ENCODE assay signal across 8 cellular contexts in the genomic region with DNA sequence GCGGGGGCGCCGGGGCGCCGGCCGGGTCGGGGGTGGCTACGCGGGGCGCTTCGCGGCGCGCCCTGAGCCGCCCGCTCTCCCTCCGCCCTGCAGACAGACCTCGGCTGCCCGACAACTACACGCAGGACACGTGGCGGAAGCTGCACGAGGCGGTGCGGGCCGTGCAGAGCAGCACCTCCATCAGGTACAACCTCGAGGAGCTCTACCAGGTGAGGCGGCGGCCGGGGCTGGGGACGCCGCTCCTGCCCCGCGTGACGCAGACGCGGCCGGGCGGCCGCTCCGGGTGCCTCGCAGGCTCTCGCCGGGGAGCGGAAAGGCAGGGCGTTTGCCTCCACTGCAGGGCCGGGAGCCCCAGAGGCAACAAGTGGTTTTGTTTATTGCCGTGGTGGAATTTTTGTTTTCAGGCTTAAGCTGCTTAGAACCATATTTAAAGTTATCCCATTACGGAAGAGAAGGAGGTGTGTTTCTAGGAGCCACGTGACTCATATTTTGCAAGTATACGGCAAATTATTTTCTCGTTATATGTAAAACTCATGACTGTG. TPM values are rescaled to one million over a fixed set of nuclear protein-coding genes. Genes with fewer than 3 reads are reported as not detected.
DNase-seq lines count a peak whose midpoint lies in the region; ATAC-seq and TF ChIP-seq lines count a peak whose summit lies in the region.

No MANE protein-coding gene starts in this region.

- peak; percentile 68 to 69 for ATAC-seq in CD4-positive, CD25-positive, alpha-beta regulatory T cell (ENCODE audit: low read depth in 2 of 2)
- ATAC-seq in GM19372 (IDR thresholded peaks at IDR 0.05; ENCODE audit: low read depth, unreplicated experiment), result peak; percentile 40
- ATAC-seq in HG03469 (IDR thresholded peaks at IDR 0.05; ENCODE audit: unreplicated experiment), result peak; percentile 28
- peak; percentile 78 for ATAC-seq in foreskin keratinocyte

- H3K36me3 Mint-ChIP-seq in CD4-positive, CD25-positive, alpha-beta regulatory T cell, result peaks cover 21% of the 10 kb centered on the region
- peaks cover 55% of the 10 kb centered on the region for H3K36me3 Mint-ChIP-seq in activated T-helper 2 cell treated with anti-CD3 and anti-CD28 coated beads, Interferon-gamma antibody, Interleukin-2, Interleukin-4, amounts not matched to agents 10 μg/mL and 5 μg/mL and 100 μg/mL, durations not matched to agents 14 hours and 24 hours and 36 hours (ENCODE audit: low read depth)

- peak overlapping the region; percentile 96 for H3K27ac ChIP-seq in CD4-positive, CD25-positive, alpha-beta regulatory T cell (ENCODE audit: insufficient read depth, low read length, poor library complexity, severe bottlenecking)
- H3K27ac ChIP-seq in foreskin keratinocyte, result peak overlapping the region; percentile 64
- H3K27ac ChIP-seq in thyroid gland, result peak overlapping the region in 2 of 3 donors; percentile 57 to 99

- peaks cover 73% of the 10 kb centered on the region for H3K4me1 ChIP-seq in CD4-positive, CD25-positive, alpha-beta regulatory T cell (ENCODE audit: control insufficient read depth, insufficient read depth, low read length, poor library complexity, severe bottlenecking)
- H3K4me1 ChIP-seq in foreskin keratinocyte (peaks cover 17% of the 10 kb centered on the region), thyroid gland (peaks cover 24 to 40% of the 10 kb centered on the region in 2 donors)

- peaks cover 6% of the 10 kb centered on the region for H3K36me3 ChIP-seq in CD4-positive, CD25-positive, alpha-beta regulatory T cell (ENCODE audit: control insufficient read depth, insufficient read depth, low read length)
- no peaks in the 10 kb centered on the region for H3K36me3 ChIP-seq in thyroid gland

- intact Hi-C loops in activated T-helper 2 cell treated with anti-CD3 and anti-CD28 coated beads, Interferon-gamma antibody, Interleukin-2, Interleukin-4, amounts not matched to agents 10 μg/mL and 5 μg/mL and 100 μg/mL, durations not matched to agents 14 hours and 24 hours and 36 hours (cut with micrococcal nuclease), result loop anchor here (2.0 to 5.0 kb wide), 3 partner anchors 55 to 922 kb away; a partner anchor contains a TSS
- intact Hi-C loops in thyroid gland (cut with DNase I), result loop anchor here (5.0 to 10.0 kb wide), 2 partner anchors 53 to 95 kb away; a partner anchor contains a TSS

- H3K27me3 Mint-ChIP-seq in CD4-positive, CD25-positive, alpha-beta regulatory T cell, result no peaks in the 10 kb centered on the region
- no peaks in the 10 kb centered on the region for H3K27me3 Mint-ChIP-seq in activated T-helper 2 cell treated with anti-CD3 and anti-CD28 coated beads, Interferon-gamma antibody, Interleukin-2, Interleukin-4, amounts not matched to agents 10 μg/mL and 5 μg/mL and 100 μg/mL, durations not matched to agents 14 hours and 24 hours and 36 hours (ENCODE audit: low read depth)

- 2 to 5% methylated on average over 5 to 11 of the region's 52 CpGs for WGBS in thyroid gland, 2 donors

- H3K9me3 ChIP-seq in CD4-positive, CD25-positive, alpha-beta regulatory T cell (ENCODE audit: control insufficient read depth in 2 of 2, low read length in 2 of 2), result no peaks in the 10 kb centered on the region
- H3K9me3 ChIP-seq in thyroid gland, result no peaks in the 10 kb centered on the region

- no peaks in the 10 kb centered on the region for H3K27me3 ChIP-seq in CD4-positive, CD25-positive, alpha-beta regulatory T cell (ENCODE audit: control insufficient read depth, insufficient read depth, low read length)
- H3K27me3 ChIP-seq in foreskin keratinocyte (no peaks in the 10 kb centered on the region), thyroid gland (no peaks in the 10 kb centered on the region)

- H3K4me1 Mint-ChIP-seq in CD4-positive, CD25-positive, alpha-beta regulatory T cell, result peaks cover 43 to 61% (median 51%) of the 10 kb centered on the region in 4 donors
- peaks cover 49% of the 10 kb centered on the region for H3K4me1 Mint-ChIP-seq in activated T-helper 2 cell treated with anti-CD3 and anti-CD28 coated beads, Interferon-gamma antibody, Interleukin-2, Interleukin-4, amounts not matched to agents 10 μg/mL and 5 μg/mL and 100 μg/mL, durations not matched to agents 14 hours and 24 hours and 36 hours (ENCODE audit: low read depth)

- peak overlapping the region; percentile 95 for H3K4me3 ChIP-seq in CD4-positive, CD25-positive, alpha-beta regulatory T cell (ENCODE audit: low read depth, low read length)
- H3K4me3 ChIP-seq in thyroid gland (replicated peaks in 1 of 3), result peak overlapping the region in 2 of 3 donors; percentile 47 to 97

- peak overlapping the region; percentile 84 to 93 (median 91) for H3K4me3 Mint-ChIP-seq in CD4-positive, CD25-positive, alpha-beta regulatory T cell
- peak overlapping the region; percentile 84 for H3K4me3 Mint-ChIP-seq in activated T-helper 2 cell treated with anti-CD3 and anti-CD28 coated beads, Interferon-gamma antibody, Interleukin-2, Interleukin-4, amounts not matched to agents 10 μg/mL and 5 μg/mL and 100 μg/mL, durations not matched to agents 14 hours and 24 hours and 36 hours (ENCODE audit: low read depth)

- H3K9me3 Mint-ChIP-seq in CD4-positive, CD25-positive, alpha-beta regulatory T cell, result no peaks in the 10 kb centered on the region
- H3K9me3 Mint-ChIP-seq in activated T-helper 2 cell treated with anti-CD3 and anti-CD28 coated beads, Interferon-gamma antibody, Interleukin-2, Interleukin-4, amounts not matched to agents 10 μg/mL and 5 μg/mL and 100 μg/mL, durations not matched to agents 14 hours and 24 hours and 36 hours, result no peaks in the 10 kb centered on the region

- peak overlapping the region; percentile 47 to 88 (median 82) for H3K27ac Mint-ChIP-seq in CD4-positive, CD25-positive, alpha-beta regulatory T cell
- peak overlapping the region; percentile 79 for H3K27ac Mint-ChIP-seq in activated T-helper 2 cell treated with anti-CD3 and anti-CD28 coated beads, Interferon-gamma antibody, Interleukin-2, Interleukin-4, amounts not matched to agents 10 μg/mL and 5 μg/mL and 100 μg/mL, durations not matched to agents 14 hours and 24 hours and 36 hours

- TF ChIP-seq CTCF in foreskin keratinocyte (conservative IDR thresholded peaks at IDR 0.05), result peak; percentile 23
- no peak for TF ChIP-seq CTCF in thyroid gland (IDR thresholded peaks at IDR 0.05)

- DNase-seq in CD4-positive, CD25-positive, alpha-beta regulatory T cell, result peak; percentile 70 to 85 (median 81)
- peak; percentile 79 for DNase-seq in RKO (ENCODE audit: low spot score)
- DNase-seq in activated T-helper 2 cell treated with anti-CD3 and anti-CD28 coated beads, Interferon-gamma antibody, Interleukin-2, Interleukin-4, amounts not matched to agents 10 μg/mL and 5 μg/mL and 100 μg/mL, durations not matched to agents 14 hours and 24 hours and 36 hours (ENCODE audit: low spot score), result peak; percentile 74
- DNase-seq in foreskin keratinocyte, result peak; percentile 50 to 70
- peak in 33 of 56 donors; percentile 2 to 57 (median 30) for DNase-seq in nucleus accumbens (lab: John Stamatoyannopoulos, UW)
- peak; percentile 69 for DNase-seq in thyroid gland

- no peak for TF ChIP-seq POLR2A in thyroid gland (IDR thresholded peaks at IDR 0.05)

RNA-seq across cellular contexts. Expression of a gene that starts 0.5 kb away (rescaled TPM):
- 76.4 TPM for total RNA-seq in CD4-positive, CD25-positive, alpha-beta regulatory T cell
- 10 to 100 TPM; 46.5 to 54.7 (median 52.9) TPM for polyA plus RNA-seq in CD4-positive, CD25-positive, alpha-beta regulatory T cell
- total RNA-seq in activated T-helper 2 cell treated with anti-CD3 and anti-CD28 coated beads, Interferon-gamma antibody, Interleukin-2, Interleukin-4, amounts not matched to agents 10 μg/mL and 5 μg/mL and 100 μg/mL, durations not matched to agents 14 hours and 24 hours and 36 hours, result 83.3 and 83.8 TPM in 2 replicates
- 65.1 and 66.5 TPM in 2 replicates for total RNA-seq in foreskin keratinocyte
- 27.3 and 31.9 TPM in 2 replicates for polyA plus RNA-seq in foreskin keratinocyte
- 100 to 1,000 TPM in 3 of 4 donors, 10 to 100 TPM in 1; 78.9 to 131 (median 122) TPM for total RNA-seq in thyroid gland

RNA-seq across cellular contexts. Expression of a gene that starts 1.5 kb away (rescaled TPM):
- 46.8 TPM for total RNA-seq in CD4-positive, CD25-positive, alpha-beta regulatory T cell
- 10 to 100 TPM; 68.5 to 95.4 (median 83.9) TPM for polyA plus RNA-seq in CD4-positive, CD25-positive, alpha-beta regulatory T cell
- total RNA-seq in activated T-helper 2 cell treated with anti-CD3 and anti-CD28 coated beads, Interferon-gamma antibody, Interleukin-2, Interleukin-4, amounts not matched to agents 10 μg/mL and 5 μg/mL and 100 μg/mL, durations not matched to agents 14 hours and 24 hours and 36 hours, result 67.1 and 67.6 TPM in 2 replicates
- total RNA-seq in foreskin keratinocyte, result 40.4 and 41.7 TPM in 2 replicates
- polyA plus RNA-seq in foreskin keratinocyte, result 29.1 and 32.9 TPM in 2 replicates
- total RNA-seq in thyroid gland, result 10 to 100 TPM; 50.5 to 75.6 (median 56.5) TPM

RNA-seq across cellular contexts. Expression of a gene that starts 51.5 kb away (rescaled TPM):
- not detected for total RNA-seq in CD4-positive, CD25-positive, alpha-beta regulatory T cell
- under 1 TPM in 2 of 4 donors, not detected in 2; 0.15 TPM for polyA plus RNA-seq in CD4-positive, CD25-positive, alpha-beta regulatory T cell
- not detected in 2 replicates for total RNA-seq in activated T-helper 2 cell treated with anti-CD3 and anti-CD28 coated beads, Interferon-gamma antibody, Interleukin-2, Interleukin-4, amounts not matched to agents 10 μg/mL and 5 μg/mL and 100 μg/mL, durations not matched to agents 14 hours and 24 hours and 36 hours
- total RNA-seq in foreskin keratinocyte (not detected in 2 replicates), thyroid gland (not detected)
- not detected in 2 replicates for polyA plus RNA-seq in foreskin keratinocyte

Comparison
In these comparisons a context has a peak if more than half of its experiments do, and no peak if none do; other contexts are left out.
1. Peak in every context shown above with its lines: DNase-seq, ATAC-seq, H3K4me3 ChIP-seq and H3K27ac ChIP-seq.
2. ATAC-seq: peak in every context shown above with its lines; median percentile 78 in foreskin keratinocyte; 68 in CD4-positive, CD25-positive, alpha-beta regulatory T cell; 40 in GM19372; 28 in HG03469.
3. DNase-seq: peak in every context shown above with its lines; median percentile 81 in CD4-positive, CD25-positive, alpha-beta regulatory T cell; 79 in RKO; 74 in activated T-helper 2 cell treated with anti-CD3 and anti-CD28 coated beads, Interferon-gamma antibody, Interleukin-2, Interleukin-4, amounts not matched to agents 10 μg/mL and 5 μg/mL and 100 μg/mL, durations not matched to agents 14 hours and 24 hours and 36 hours; 69 in thyroid gland; 60 in foreskin keratinocyte; 30 in nucleus accumbens.